ENCODE assay signal across 8 cellular contexts in genomic region chr15:99703603-99704443, GRCh38. TPM values are rescaled to one million over a fixed set of nuclear protein-coding genes. Genes with fewer than 3 reads are reported as not detected.
DNase-seq lines count a peak whose midpoint lies in the region; ATAC-seq, FAIRE-seq and TF ChIP-seq lines count a peak whose summit lies in the region.

No MANE protein-coding gene starts in this region.

- H3K4me3 Mint-ChIP-seq in MCF 10A (ENCODE audit: unreplicated experiment) = no peak overlapping the region

- H3K36me3 ChIP-seq in kidney epithelial cell (ENCODE audit: control insufficient read depth, insufficient read depth, low read length) = no peaks in the 10 kb centered on the region

- intact Hi-C loops in MCF 10A (cut with micrococcal nuclease) = loop anchor here (1.0 to 5.0 kb wide), 8 partner anchors 26 to 431 kb away; no protein-coding TSS in a partner anchor

- CTCF ChIA-PET in MCF 10A (lab: Yijun Ruan, JAX) = interaction anchor here (0.5 to 4.5 kb wide), 76 partner anchors 8 to 1621 kb away, joined by 3 to 68 read pairs (median 4); partner anchors contain the start of genes LRRC28 and LYSMD4

- H3K36me3 Mint-ChIP-seq in MCF 10A (ENCODE audit: insufficient read depth, unreplicated experiment) = no peaks in the 10 kb centered on the region

- BruUV-seq in MCF 10A (replicated peaks; lab: Mats Ljungman, UMichigan) = TSS peak; percentile 77

- peak; percentile 89 for DNase-seq in AG10803 (ENCODE audit: low read depth)
- DNase-seq in GM12891 (ENCODE audit: insufficient read length, low spot score) = no peak
- DNase-seq in NCI-H446 (lab: John Stamatoyannopoulos, UW) = peak; percentile 45 to 49
- DNase-seq in MCF 10A (ENCODE audit: unreplicated experiment) = peak; percentile 82
- peak; percentile 61 for DNase-seq in kidney epithelial cell (ENCODE audit: low read depth)
- peak; percentile 79 for DNase-seq in stromal cell of bone marrow (ENCODE audit: low read depth)
- DNase-seq in SK-N-DZ (ENCODE audit: low spot score) = no peak

- peak overlapping the region; percentile 84 for H3K27ac Mint-ChIP-seq in MCF 10A (ENCODE audit: low read depth, unreplicated experiment)

- TF ChIP-seq CTCF in AG10803 (conservative IDR thresholded peaks at IDR 0.05; ENCODE audit: low read length) (peak; percentile 73), MCF 10A (IDR thresholded peaks at IDR 0.05; ENCODE audit: unreplicated experiment) (peak; percentile 49), kidney epithelial cell (IDR thresholded peaks at IDR 0.05; ENCODE audit: insufficient read depth, low read length, poor library complexity, severe bottlenecking) (peak; percentile 58)

- H3K9me3 Mint-ChIP-seq in MCF 10A (ENCODE audit: unreplicated experiment) = no peaks in the 10 kb centered on the region

- H3K4me3 ChIP-seq in AG10803 (ENCODE audit: low read length) (no peak overlapping the region), kidney epithelial cell (ENCODE audit: low read depth, low read length) (no peak overlapping the region)

- peaks cover 37% of the 10 kb centered on the region for H3K4me1 Mint-ChIP-seq in MCF 10A (ENCODE audit: insufficient read depth, unreplicated experiment)

- no peaks in the 10 kb centered on the region for H3K27me3 ChIP-seq in kidney epithelial cell (ENCODE audit: control insufficient read depth, insufficient read depth, low read length)

- POLR2A ChIA-PET in MCF 10A (lab: Yijun Ruan, JAX) = interaction anchor here (0.7 to 3.6 kb wide), 28 partner anchors 13 to 646 kb away, joined by 3 to 25 read pairs (median 4); partner anchors contain the start of genes LRRC28, LYSMD4 and MEF2A

- peak; percentile 54 for ATAC-seq in HG02885 (IDR thresholded peaks at IDR 0.05; ENCODE audit: poor library complexity, unreplicated experiment)

- no peak; the same call in 1 of the 2 replicates for TF ChIP-seq POLR2A in GM12891 (IDR thresholded peaks at IDR 0.05; ENCODE audit: low read depth, low read length)

- no peaks in the 10 kb centered on the region for H3K27me3 Mint-ChIP-seq in MCF 10A (ENCODE audit: insufficient read depth, unreplicated experiment)

- peak; percentile 69 for FAIRE-seq in GM12891 (lab: Jason Lieb, UNC)

TF ChIP-seq in GM12891, 5 proteins besides CTCF, POLR2A, EP300 and RAD21:
- no peak for TF ChIP-seq POLR2AphosphoS5 (IDR thresholded peaks at IDR 0.05; ENCODE audit: low read depth, low read length)
- TF ChIP-seq SPI1 (IDR thresholded peaks at IDR 0.05; ENCODE audit: low read depth, low read length) = no peak
- no peak for TF ChIP-seq POU2F2 (IDR thresholded peaks at IDR 0.05; ENCODE audit: low read depth, low read length)
- TF ChIP-seq TAF1 (IDR thresholded peaks at IDR 0.05; ENCODE audit: low read depth, low read length) = no peak
- no peak for TF ChIP-seq PAX5 (IDR thresholded peaks at IDR 0.05; ENCODE audit: insufficient read depth, low read length, severe bottlenecking)

RNA-seq across cellular contexts. Expression of gene LYSMD4, which starts 29.4 kb away (rescaled TPM):
- 4.5 TPM for polyA plus RNA-seq in GM12891 (2012; ENCODE audit: low read depth, missing spikeins)
- total RNA-seq in MCF 10A (2022) (5.7 and 9.0 TPM in 2 replicates), kidney epithelial cell (7.9 and 24.8 TPM in 2 replicates)
- polyA plus RNA-seq in SK-N-DZ (2014; cell fraction: cytosol; rRNA removed) = 18.9 and 28.8 TPM in 2 replicates
- polyA plus RNA-seq in SK-N-DZ (2014; cell fraction: nucleus; rRNA removed) = 51.3 and 59.9 TPM in 2 replicates

Comparison
In these comparisons a context has a peak if more than half of its experiments do, and no peak if none do; other contexts are left out.
1. DNase-seq: peak in AG10803 (single experiment), NCI-H446 (2 of 2), MCF 10A (single experiment), kidney epithelial cell (single experiment) and stromal cell of bone marrow (single experiment); none in GM12891 (single experiment) and SK-N-DZ (single experiment).
2. Peak in every context shown above with its lines, with median percentiles within 50 percentile points of each other: CTCF ChIP-seq.